Comparison of ENCODE assay signal across 24 cellular contexts in genomic region chr5:9835121-9835770, GRCh38.
DNase-seq lines count a peak whose midpoint lies in the region; ATAC-seq and TF ChIP-seq lines count a peak whose summit lies in the region.
"Had no signal": no experiment of that assay in that cellular context is flagged by ENCODE, and none has a peak within 500 bp of the region (broad histone marks: within the 10 kb centered on the region; RNA-seq: fewer than 3 reads in every experiment).

No MANE protein-coding gene starts in this region.

- peaks cover 47% of the 10 kb centered on the region for H3K4me1 Mint-ChIP-seq in endodermal cell

- TF ChIP-seq CTCF in endodermal cell (conservative IDR thresholded peaks at IDR 0.05) (peak; percentile 65), retinal pigment epithelial cell (conservative IDR thresholded peaks at IDR 0.05; ENCODE audit: low read depth, low read length) (peak; percentile 11)

- peaks cover 2% of the 10 kb centered on the region for H3K27me3 Mint-ChIP-seq in endodermal cell (ENCODE audit: insufficient read depth)
- H3K27me3 Mint-ChIP-seq: activated CD8-positive, alpha-beta T cell treated with anti-CD3 and anti-CD28 coated beads for 36 hours; activated T-cell treated with anti-CD3 and anti-CD28 coated beads, Interleukin-2, amount 50 U/mL, for 24 hours; stimulated activated naive CD8-positive, alpha-beta T cell treated with anti-CD3 and anti-CD28 coated beads, Interleukin-15, Interleukin-2, amounts not matched to agents 100 ng/mL and 50 ng/mL, for 24 hours had no signal

- DNase-seq in NCI-H146 (lab: John Stamatoyannopoulos, UW) (peak; percentile 9), NCI-H146 treated with DMSO at 0.1 percent for 48 hours (lab: John Stamatoyannopoulos, UW; ENCODE audit: unreplicated experiment) (no peak), NCI-H69 (lab: John Stamatoyannopoulos, UW) (peak; percentile 71), endodermal cell (peak; percentile 83), retinal pigment epithelial cell (ENCODE audit: low read depth) (no peak), HEK293T (ENCODE audit: extremely low spot score) (no peak), T1000 (lab: John Stamatoyannopoulos, UW) (no peak)
- DNase-seq: activated CD8-positive, alpha-beta T cell treated with anti-CD3 and anti-CD28 coated beads for 36 hours; activated naive CD4-positive, alpha-beta T cell treated with anti-CD3 and anti-CD28 coated beads for 36 hours; activated T-cell treated with anti-CD3 and anti-CD28 coated beads, Interleukin-2, amount 50 U/mL, for 24 hours; anterior cingulate cortex; C1 segment of cervical spinal cord; cerebellar nuclear complex; DMS 273 treated with DMSO at 0.1 percent for 48 hours; Kasumi-1; left lung; NCI-H1092 treated with DMSO at 0.1 percent for 48 hours; NCI-H2107; stimulated activated CD4-positive, alpha-beta T cell treated with anti-CD3 and anti-CD28 coated beads, Interleukin-1b, Interleukin-23, amount 100 ng/mL, for 48 hours; transverse colon had no signal

- H3K9me3 Mint-ChIP-seq in endodermal cell: peaks cover 39% of the 10 kb centered on the region
- H3K9me3 Mint-ChIP-seq: activated CD8-positive, alpha-beta T cell treated with anti-CD3 and anti-CD28 coated beads for 36 hours; activated naive CD4-positive, alpha-beta T cell treated with anti-CD3 and anti-CD28 coated beads for 36 hours; activated T-cell treated with anti-CD3 and anti-CD28 coated beads, Interleukin-2, amount 50 U/mL, for 24 hours; stimulated activated naive CD8-positive, alpha-beta T cell treated with anti-CD3 and anti-CD28 coated beads, Interleukin-15, Interleukin-2, amounts not matched to agents 100 ng/mL and 50 ng/mL, for 24 hours had no signal

- H3K4me3 Mint-ChIP-seq in endodermal cell: no peak overlapping the region
- H3K4me3 Mint-ChIP-seq: activated CD8-positive, alpha-beta T cell treated with anti-CD3 and anti-CD28 coated beads for 36 hours; activated naive CD4-positive, alpha-beta T cell treated with anti-CD3 and anti-CD28 coated beads for 36 hours; activated T-cell treated with anti-CD3 and anti-CD28 coated beads, Interleukin-2, amount 50 U/mL, for 24 hours; stimulated activated naive CD8-positive, alpha-beta T cell treated with anti-CD3 and anti-CD28 coated beads, Interleukin-15, Interleukin-2, amounts not matched to agents 100 ng/mL and 50 ng/mL, for 24 hours had no signal

- peaks cover 24% of the 10 kb centered on the region for H3K36me3 Mint-ChIP-seq in endodermal cell (ENCODE audit: low read depth)

- no peak for ATAC-seq in HG02981 (IDR thresholded peaks at IDR 0.05; ENCODE audit: unreplicated experiment)
- ATAC-seq: activated CD8-positive, alpha-beta T cell treated with anti-CD3 and anti-CD28 coated beads for 36 hours; left lung; SK-N-SH treated with all-trans-retinoic acid at 6 μM for 48 hours had no signal

- H3K27ac Mint-ChIP-seq in endodermal cell: peak overlapping the region; percentile 76
- H3K27ac Mint-ChIP-seq: activated CD8-positive, alpha-beta T cell treated with anti-CD3 and anti-CD28 coated beads for 36 hours; activated naive CD4-positive, alpha-beta T cell treated with anti-CD3 and anti-CD28 coated beads for 36 hours; activated T-cell treated with anti-CD3 and anti-CD28 coated beads, Interleukin-2, amount 50 U/mL, for 24 hours; stimulated activated naive CD8-positive, alpha-beta T cell treated with anti-CD3 and anti-CD28 coated beads, Interleukin-15, Interleukin-2, amounts not matched to agents 100 ng/mL and 50 ng/mL, for 24 hours had no signal

- POLR2A ChIA-PET in HEK293T (lab: Yijun Ruan, JAX): no interaction called here

- H3K27me3 ChIP-seq in endodermal cell (ENCODE audit: control insufficient read depth, insufficient read depth, low read length, poor library complexity, severe bottlenecking): no peaks in the 10 kb centered on the region
- H3K27me3 ChIP-seq: left lung had no signal

- peaks cover 16% of the 10 kb centered on the region for H3K36me3 ChIP-seq in endodermal cell (ENCODE audit: control insufficient read depth, insufficient read depth, low read length)
- H3K36me3 ChIP-seq: left lung, transverse colon had no signal

- WGBS in endodermal cell (ENCODE audit: insufficient coverage in 1 of 2, insufficient read length in 1 of 2), 2 experiments: 51 to 59% methylated on average over 2 to 3 of the region's 3 CpGs

- CTCF ChIA-PET in HEK293T (lab: Yijun Ruan, JAX): no interaction called here

- peak overlapping the region; percentile 74 for H3K4me3 ChIP-seq in endodermal cell (ENCODE audit: low read length)
- no peak overlapping the region for H3K4me3 ChIP-seq in retinal pigment epithelial cell (ENCODE audit: low read length)
- H3K4me3 ChIP-seq: left lung, transverse colon had no signal

- H3K4me1 ChIP-seq in endodermal cell (ENCODE audit: control insufficient read depth, insufficient read depth, low read length): peaks cover 30% of the 10 kb centered on the region
- H3K4me1 ChIP-seq: left lung had no signal

- no peak overlapping the region for H3K27ac ChIP-seq in endodermal cell (ENCODE audit: low read depth, low read length)
- H3K27ac ChIP-seq: 22Rv1, left lung, transverse colon had no signal

- H3K9ac ChIP-seq in endodermal cell (ENCODE audit: extremely low read depth, low read length, poor library complexity, severe bottlenecking): no peak overlapping the region

- H3K9me3 ChIP-seq in endodermal cell (ENCODE audit: control insufficient read depth, low read length): peaks cover 50% of the 10 kb centered on the region
- H3K9me3 ChIP-seq: left lung, transverse colon had no signal

TF ChIP-seq in HEK293T, 16 proteins besides CTCF, POLR2A, EP300 and RAD21:
- TF ChIP-seq TARDBP (IDR thresholded peaks at IDR 0.05): no peak
- no peak for TF ChIP-seq FOXK2 (IDR thresholded peaks at IDR 0.05)
- TF ChIP-seq SUZ12 (IDR thresholded peaks at IDR 0.05): no peak
- TF ChIP-seq LEF1 (IDR thresholded peaks at IDR 0.05; ENCODE audit: borderline replicate concordance): no peak
- TF ChIP-seq FOXM1 (IDR thresholded peaks at IDR 0.05; ENCODE audit: borderline replicate concordance): no peak
- TF ChIP-seq ZNF384 (IDR thresholded peaks at IDR 0.05): no peak
- TF ChIP-seq ELF4 (IDR thresholded peaks at IDR 0.05): no peak
- TF ChIP-seq ARNT (IDR thresholded peaks at IDR 0.05): no peak
- TF ChIP-seq CTBP1 (IDR thresholded peaks at IDR 0.05; ENCODE audit: borderline replicate concordance): no peak
- no peak for TF ChIP-seq L3MBTL2 (conservative IDR thresholded peaks at IDR 0.05)
- no peak for TF ChIP-seq FOXA1 (IDR thresholded peaks at IDR 0.05)
- no peak for TF ChIP-seq SP1 (IDR thresholded peaks at IDR 0.05)
TF ChIP-seq in HEK293T: peak in this region for 0.

Comparison
In these comparisons a context has a peak if more than half of its experiments do, and no peak if none do; other contexts are left out.
1. DNase-seq: peak in NCI-H146 (single experiment), NCI-H69 (single experiment) and endodermal cell (single experiment); none in NCI-H146 treated with DMSO at 0.1 percent for 48 hours (single experiment), retinal pigment epithelial cell (single experiment), HEK293T (single experiment) and T1000 (single experiment).